Comparison of ENCODE assay signal across 9 cellular contexts in the genomic region with DNA sequence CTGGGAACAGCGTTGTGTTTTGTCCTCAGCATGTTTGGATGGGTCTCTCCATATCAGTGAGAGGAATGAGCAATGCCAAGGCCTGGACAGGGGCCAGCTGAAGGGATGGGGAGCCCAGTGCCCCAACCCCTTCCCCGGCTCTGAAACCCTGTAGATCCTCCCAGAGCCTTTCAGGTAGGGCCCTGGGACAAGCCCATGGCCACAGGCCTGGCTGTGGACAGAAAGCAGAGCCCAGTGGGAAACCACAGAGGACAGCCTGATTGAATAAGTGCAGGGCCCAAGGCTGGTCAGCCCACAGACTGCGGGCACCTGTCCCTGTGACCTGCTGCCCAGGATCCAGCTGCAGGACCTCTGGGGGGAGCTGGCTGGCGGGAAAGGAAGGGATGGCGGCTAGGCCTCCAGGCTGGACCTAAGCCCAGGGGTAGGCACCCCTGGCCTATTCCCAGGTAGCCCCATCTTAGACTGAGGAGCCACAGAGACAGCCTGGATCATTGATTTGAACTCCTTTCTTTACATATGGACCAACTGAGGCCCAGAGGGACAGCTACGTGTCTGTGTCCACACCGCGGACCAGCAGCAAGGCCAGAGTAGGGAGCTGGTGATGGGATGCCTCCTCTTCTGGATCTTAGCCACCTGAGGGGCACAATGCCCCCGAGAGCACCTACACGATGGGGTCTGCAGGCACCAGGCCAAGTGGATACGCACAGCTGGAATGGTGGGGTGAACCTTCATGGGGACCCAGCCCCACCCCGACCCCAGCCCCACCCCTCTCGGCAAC. TPM values are rescaled to one million over a fixed set of nuclear protein-coding genes. Genes with fewer than 3 reads are reported as not detected.
DNase-seq lines count a peak whose midpoint lies in the region; TF ChIP-seq lines count a peak whose summit lies in the region.
"Had no signal": no experiment of that assay in that cellular context is flagged by ENCODE, and none has a peak within 500 bp of the region (broad histone marks: within the 10 kb centered on the region; RNA-seq: fewer than 3 reads in every experiment).

No MANE protein-coding gene starts in this region.

- intact Hi-C loops in breast epithelium (cut with DNase I; ENCODE audit: low total_unique reads), result no loop called here

- DNase-seq in 8988T (peak; percentile 57), breast epithelium (ENCODE audit: low spot score in 2 of 2) (peak; percentile 29 to 47), NCI-H82 treated with DMSO at 0.1 percent for 48 hours (lab: John Stamatoyannopoulos, UW; ENCODE audit: unreplicated experiment) (no peak), Ammon's horn (ENCODE audit: low spot score) (no peak), KG1 (lab: John Stamatoyannopoulos, UW) (no peak)
- no peak for DNase-seq in effector CD4-positive, alpha-beta T cell

- no peak for TF ChIP-seq POLR2A in breast epithelium (IDR thresholded peaks at IDR 0.05)

- H3K36me3 ChIP-seq in HUES64 (ENCODE audit: insufficient read depth, low read length) (no peaks in the 10 kb centered on the region), breast epithelium (no peaks in the 10 kb centered on the region), muscle layer of colon (ENCODE audit: insufficient read depth, low read length) (no peaks in the 10 kb centered on the region)
- H3K36me3 ChIP-seq: neutrophil had no signal

- TF ChIP-seq CTCF in breast epithelium (IDR thresholded peaks at IDR 0.05), result no peak

- H3K4me3 ChIP-seq in HUES64 (ENCODE audit: low read length) (peak overlapping the region; percentile 68), breast epithelium (peak overlapping the region; percentile 84 to 93 (median 92)), muscle layer of colon (ENCODE audit: low read depth in 1 of 2, low read length in 2 of 2) (peak overlapping the region; percentile 86 to 89)

- H3K9me3 ChIP-seq in HUES64 (ENCODE audit: insufficient read depth, low read depth, low read length) (no peaks in the 10 kb centered on the region), breast epithelium (no peaks in the 10 kb centered on the region), muscle layer of colon (ENCODE audit: low read length) (no peaks in the 10 kb centered on the region)
- H3K9me3 ChIP-seq: neutrophil had no signal

- H3K9ac ChIP-seq in HUES64 (ENCODE audit: low read depth, low read length), result no peak overlapping the region
- no peak overlapping the region for H3K9ac ChIP-seq in muscle layer of colon (ENCODE audit: low read length)

- H3K4me1 ChIP-seq in HUES64 (ENCODE audit: insufficient read depth, low read length) (peaks cover 26% of the 10 kb centered on the region), breast epithelium (peaks cover 14 to 23% of the 10 kb centered on the region in 2 donors), muscle layer of colon (ENCODE audit: insufficient read depth, low read length) (peaks cover 46% of the 10 kb centered on the region)

- H3K27ac ChIP-seq in HUES64 (ENCODE audit: low read depth, low read length), result no peak overlapping the region; the same call in 1 of the 2 replicates
- peak overlapping the region; percentile 90 to 93 for H3K27ac ChIP-seq in breast epithelium
- no peak overlapping the region for H3K27ac ChIP-seq in muscle layer of colon (ENCODE audit: low read depth, low read length)
- H3K27ac ChIP-seq: neutrophil had no signal

- H3K27me3 ChIP-seq in HUES64 (ENCODE audit: insufficient read depth, low read length) (peaks cover 6% of the 10 kb centered on the region; the same call in 1 of the 2 replicates), breast epithelium (no peaks in the 10 kb centered on the region), muscle layer of colon (ENCODE audit: control insufficient read depth in 1 of 2, insufficient read depth in 2 of 2, low read length in 2 of 2) (no peaks in the 10 kb centered on the region)

- WGBS in HUES64, result 86% methylated on average over 13 of the region's 13 CpGs

RNA-seq across cellular contexts. Expression of gene CCDC102A, which starts 1.3 kb away (rescaled TPM):
- 6.1 TPM for polyA plus RNA-seq in HUES64 (2013, experiment 1 of 2)
- polyA plus RNA-seq in HUES64 (2013, experiment 2 of 2), result 4.8 TPM
- 10 to 100 TPM in 2 of 3 donors, 1 to 10 TPM in 1; 6.7 to 15.1 (median 12.1) TPM for total RNA-seq in breast epithelium

RNA-seq across cellular contexts. Expression of gene ADGRG5, which starts 7.4 kb away (rescaled TPM):
- 6.3 TPM for polyA plus RNA-seq in HUES64 (2013, experiment 1 of 2)
- polyA plus RNA-seq in HUES64 (2013, experiment 2 of 2), result 4.1 TPM
- 1 to 10 TPM in 1 of 3 donors, under 1 TPM in 1, not detected in 1; 0.66 to 1.0 TPM for total RNA-seq in breast epithelium

RNA-seq across cellular contexts. Expression of gene DOK4, which starts 48.8 kb away (rescaled TPM):
- polyA plus RNA-seq in HUES64 (2013, experiment 1 of 2), result 18.2 TPM
- 21.0 TPM for polyA plus RNA-seq in HUES64 (2013, experiment 2 of 2)
- 10 to 100 TPM; 13.1 to 20.3 (median 17.6) TPM for total RNA-seq in breast epithelium

Comparison
In these comparisons a context has a peak if more than half of its experiments do, and no peak if none do; other contexts are left out.
1. DNase-seq: peak in 8988T (single experiment) and breast epithelium (2 of 2); none in NCI-H82 treated with DMSO at 0.1 percent for 48 hours (single experiment), Ammon's horn (single experiment), KG1 (single experiment) and effector CD4-positive, alpha-beta T cell (single experiment).
2. H3K27ac ChIP-seq: peak in breast epithelium (2 of 2); none in HUES64 (single experiment) and muscle layer of colon (single experiment).
3. Peak in every context shown above with its lines, with median percentiles within 50 percentile points of each other: H3K4me3 ChIP-seq.